Comparison of ENCODE assay signal across 18 cellular contexts in genomic region chr17:32117399-32117798, GRCh38. TPM values are rescaled to one million over a fixed set of nuclear protein-coding genes. Genes with fewer than 3 reads are reported as not detected.
A peak's percentile ranks its signal among the peaks of the same experiment; 100 is the strongest.
DNase-seq lines count a peak whose midpoint lies in the region; ATAC-seq and TF ChIP-seq lines count a peak whose summit lies in the region.
"Had no signal": no experiment of that assay in that cellular context is flagged by ENCODE, and none has a peak within 500 bp of the region (broad histone marks: within the 10 kb centered on the region; RNA-seq: fewer than 3 reads in every experiment).

No MANE protein-coding gene starts in this region.

- peak; percentile 36 for ATAC-seq in activated naive CD8-positive, alpha-beta T cell treated with anti-CD3 and anti-CD28 coated beads, Interleukin-2, amount 50 U/mL, for 24 hours
- ATAC-seq in activated CD8-positive, alpha-beta T cell treated with anti-CD3 and anti-CD28 coated beads for 36 hours: peak; percentile 34
- no peak for ATAC-seq in HG03196 (IDR thresholded peaks at IDR 0.05; ENCODE audit: unreplicated experiment)
- ATAC-seq: PC-3 had no signal

- no peaks in the 10 kb centered on the region for H3K27me3 Mint-ChIP-seq in activated naive CD8-positive, alpha-beta T cell treated with anti-CD3 and anti-CD28 coated beads, Interleukin-2, amount 50 U/mL, for 24 hours
- H3K27me3 Mint-ChIP-seq in activated naive CD8-positive, alpha-beta T cell treated with anti-CD3 and anti-CD28 coated beads for 36 hours: no peaks in the 10 kb centered on the region
- peaks cover 4% of the 10 kb centered on the region for H3K27me3 Mint-ChIP-seq in activated CD8-positive, alpha-beta T cell treated with anti-CD3 and anti-CD28 coated beads for 36 hours
- peaks cover 0 to 6% (median 0%) of the 10 kb centered on the region in 3 donors for H3K27me3 Mint-ChIP-seq in CD14-positive monocyte (ENCODE audit: low read depth in 3 of 3)

- H3K36me3 ChIP-seq in stomach (no peaks in the 10 kb centered on the region), thyroid gland (no peaks in the 10 kb centered on the region)

- DNase-seq in activated naive CD8-positive, alpha-beta T cell treated with anti-CD3 and anti-CD28 coated beads, Interleukin-2, amount 50 U/mL, for 24 hours: no peak
- DNase-seq in activated naive CD8-positive, alpha-beta T cell treated with anti-CD3 and anti-CD28 coated beads for 36 hours: no peak
- DNase-seq in activated CD8-positive, alpha-beta T cell treated with anti-CD3 and anti-CD28 coated beads for 36 hours: no peak
- DNase-seq in mucosa of gallbladder (ENCODE audit: low spot score) (peak; percentile 26), stomach (peak; percentile 24), CD14-positive monocyte (ENCODE audit: low spot score) (no peak), thyroid gland (no peak)
- DNase-seq: Calu3, H7, KG1, NCI-H1048, NCI-H1694, NCI-H2107, NCI-H226, NCI-H524 treated with DMSO at 0.1 percent for 48 hours, PC-3 had no signal

- POLR2A ChIA-PET in activated CD8-positive, alpha-beta T cell treated with anti-CD3 and anti-CD28 coated beads for 36 hours (lab: Charles Lee): no interaction called here

- H3K9me3 Mint-ChIP-seq in activated naive CD8-positive, alpha-beta T cell treated with anti-CD3 and anti-CD28 coated beads, Interleukin-2, amount 50 U/mL, for 24 hours: no peaks in the 10 kb centered on the region
- H3K9me3 Mint-ChIP-seq in activated naive CD8-positive, alpha-beta T cell treated with anti-CD3 and anti-CD28 coated beads for 36 hours: no peaks in the 10 kb centered on the region
- H3K9me3 Mint-ChIP-seq in activated CD8-positive, alpha-beta T cell treated with anti-CD3 and anti-CD28 coated beads for 36 hours: no peaks in the 10 kb centered on the region
- peaks cover 0 to 3% (median 0%) of the 10 kb centered on the region in 7 donors for H3K9me3 Mint-ChIP-seq in CD14-positive monocyte

- H3K27me3 ChIP-seq in stomach (no peaks in the 10 kb centered on the region), thyroid gland (no peaks in the 10 kb centered on the region)

- CTCF ChIA-PET in activated CD8-positive, alpha-beta T cell treated with anti-CD3 and anti-CD28 coated beads for 36 hours (lab: Charles Lee): interaction anchor here (1.1 kb wide), 1 partner anchor 19 kb away, joined by 3 read pairs; no protein-coding TSS in a partner anchor

- H3K4me1 Mint-ChIP-seq in activated naive CD8-positive, alpha-beta T cell treated with anti-CD3 and anti-CD28 coated beads, Interleukin-2, amount 50 U/mL, for 24 hours: peaks cover 14% of the 10 kb centered on the region
- H3K4me1 Mint-ChIP-seq in activated naive CD8-positive, alpha-beta T cell treated with anti-CD3 and anti-CD28 coated beads for 36 hours: peaks cover 14% of the 10 kb centered on the region
- H3K4me1 Mint-ChIP-seq in activated CD8-positive, alpha-beta T cell treated with anti-CD3 and anti-CD28 coated beads for 36 hours (ENCODE audit: low read depth): peaks cover 15% of the 10 kb centered on the region
- peaks cover 20% of the 10 kb centered on the region for H3K4me1 Mint-ChIP-seq in CD14-positive monocyte

- H3K4me3 ChIP-seq in stomach (no peak overlapping the region), thyroid gland (replicated peaks in 1 of 3) (no peak overlapping the region)

- no peak for TF ChIP-seq POLR2A in stomach (IDR thresholded peaks at IDR 0.05)
- TF ChIP-seq POLR2A in thyroid gland (IDR thresholded peaks at IDR 0.05): no peak

- no peak for TF ChIP-seq EP300 in stomach (IDR thresholded peaks at IDR 0.05)

- 35 to 43% (median 36%) methylated on average over 8 of the region's 8 CpGs for WGBS in stomach, 5 donors
- WGBS in thyroid gland, 2 donors: 46 to 62% methylated on average over 8 of the region's 8 CpGs

- H3K27ac Mint-ChIP-seq in activated naive CD8-positive, alpha-beta T cell treated with anti-CD3 and anti-CD28 coated beads, Interleukin-2, amount 50 U/mL, for 24 hours: no peak overlapping the region
- no peak overlapping the region for H3K27ac Mint-ChIP-seq in activated naive CD8-positive, alpha-beta T cell treated with anti-CD3 and anti-CD28 coated beads for 36 hours
- no peak overlapping the region for H3K27ac Mint-ChIP-seq in activated CD8-positive, alpha-beta T cell treated with anti-CD3 and anti-CD28 coated beads for 36 hours
- H3K27ac Mint-ChIP-seq in CD14-positive monocyte: no peak overlapping the region

- H3K4me1 ChIP-seq in stomach (peaks cover 0 to 8% (median 0%) of the 10 kb centered on the region in 4 donors), thyroid gland (no peaks in the 10 kb centered on the region)

- intact Hi-C loops in activated CD8-positive, alpha-beta T cell treated with anti-CD3 and anti-CD28 coated beads for 36 hours (cut with micrococcal nuclease): no loop called here
- intact Hi-C loops in stomach (cut with DNase I; ENCODE audit: low total_unique reads): no loop called here
- intact Hi-C loops in CD14-positive monocyte (cut with micrococcal nuclease): no loop called here
- intact Hi-C loops in thyroid gland (cut with DNase I): no loop called here

- no peak for TF ChIP-seq CTCF in activated CD8-positive, alpha-beta T cell treated with anti-CD3 and anti-CD28 coated beads for 36 hours (IDR thresholded peaks at IDR 0.05)
- TF ChIP-seq CTCF in stomach (IDR thresholded peaks at IDR 0.05): no peak
- no peak for TF ChIP-seq CTCF in CD14-positive monocyte (IDR thresholded peaks at IDR 0.05)
- TF ChIP-seq CTCF in thyroid gland (IDR thresholded peaks at IDR 0.05): no peak

- no peaks in the 10 kb centered on the region for H3K36me3 Mint-ChIP-seq in activated naive CD8-positive, alpha-beta T cell treated with anti-CD3 and anti-CD28 coated beads, Interleukin-2, amount 50 U/mL, for 24 hours (ENCODE audit: low read depth)
- no peaks in the 10 kb centered on the region for H3K36me3 Mint-ChIP-seq in activated naive CD8-positive, alpha-beta T cell treated with anti-CD3 and anti-CD28 coated beads for 36 hours
- no peaks in the 10 kb centered on the region for H3K36me3 Mint-ChIP-seq in activated CD8-positive, alpha-beta T cell treated with anti-CD3 and anti-CD28 coated beads for 36 hours (ENCODE audit: low read depth)
- H3K36me3 Mint-ChIP-seq in CD14-positive monocyte: no peaks in the 10 kb centered on the region

- no peak overlapping the region for H3K4me3 Mint-ChIP-seq in activated naive CD8-positive, alpha-beta T cell treated with anti-CD3 and anti-CD28 coated beads, Interleukin-2, amount 50 U/mL, for 24 hours
- no peak overlapping the region for H3K4me3 Mint-ChIP-seq in activated naive CD8-positive, alpha-beta T cell treated with anti-CD3 and anti-CD28 coated beads for 36 hours
- no peak overlapping the region for H3K4me3 Mint-ChIP-seq in activated CD8-positive, alpha-beta T cell treated with anti-CD3 and anti-CD28 coated beads for 36 hours
- H3K4me3 Mint-ChIP-seq in CD14-positive monocyte: no peak overlapping the region

- no peak overlapping the region for H3K27ac ChIP-seq in stomach
- H3K27ac ChIP-seq in thyroid gland: no peak overlapping the region
- H3K27ac ChIP-seq: RWPE1 had no signal

- H3K9me3 ChIP-seq in stomach: no peaks in the 10 kb centered on the region
- no peaks in the 10 kb centered on the region for H3K9me3 ChIP-seq in thyroid gland

RNA-seq across cellular contexts. Expression of gene RHOT1, which starts 24.9 kb away (rescaled TPM):
- total RNA-seq in activated naive CD8-positive, alpha-beta T cell treated with anti-CD3 and anti-CD28 coated beads for 36 hours: 10 to 100 TPM; 22.8 to 22.9 TPM
- 10 to 100 TPM; 25.8 to 27.2 TPM for total RNA-seq in activated CD8-positive, alpha-beta T cell treated with anti-CD3 and anti-CD28 coated beads for 36 hours
- 32.4 TPM for total RNA-seq in mucosa of gallbladder
- 100 to 1,000 TPM in 1 of 5 donors, 10 to 100 TPM in 3, 1 to 10 TPM in 1; 7.0 to 219 (median 80.0) TPM for total RNA-seq in stomach
- 10 to 100 TPM; 28.0 to 41.5 (median 32.5) TPM for polyA plus RNA-seq in stomach
- 10 to 100 TPM; 45.9 to 51.9 TPM for polyA plus RNA-seq in CD14-positive monocyte
- 10 to 100 TPM; 45.1 to 59.1 (median 51.4) TPM for total RNA-seq in thyroid gland

Comparison
In these comparisons a context has a peak if more than half of its experiments do, and no peak if none do; other contexts are left out.
1. DNase-seq: peak in mucosa of gallbladder (single experiment) and stomach (single experiment); none in activated naive CD8-positive, alpha-beta T cell treated with anti-CD3 and anti-CD28 coated beads, Interleukin-2, amount 50 U/mL, for 24 hours (single experiment), activated naive CD8-positive, alpha-beta T cell treated with anti-CD3 and anti-CD28 coated beads for 36 hours (single experiment), activated CD8-positive, alpha-beta T cell treated with anti-CD3 and anti-CD28 coated beads for 36 hours (single experiment), CD14-positive monocyte (single experiment) and thyroid gland (0 of 2).